ENCODE assay signal across 11 cellular contexts in genomic region chr7:42272793-42273665, GRCh38. TPM values are rescaled to one million over a fixed set of nuclear protein-coding genes. Genes with fewer than 3 reads are reported as not detected.
A peak's percentile ranks its signal among the peaks of the same experiment; 100 is the strongest.
DNase-seq lines count a peak whose midpoint lies in the region; ATAC-seq and TF ChIP-seq lines count a peak whose summit lies in the region.
"Had no signal": no experiment of that assay in that cellular context is flagged by ENCODE, and none has a peak within 500 bp of the region (broad histone marks: within the 10 kb centered on the region; RNA-seq: fewer than 3 reads in every experiment).

No MANE protein-coding gene starts in this region.

- POLR2A ChIA-PET in PC-9 (lab: Charles Lee; ENCODE audit: unreplicated experiment) = no interaction called here

- H3K9me2 ChIP-seq in PC-9 (ENCODE audit: insufficient read depth) = no peaks in the 10 kb centered on the region

- CTCF ChIA-PET in PC-9 (lab: Charles Lee) = no interaction called here

- no peaks in the 10 kb centered on the region for H3K36me3 ChIP-seq in PC-9 (ENCODE audit: low read depth)
- no peaks in the 10 kb centered on the region for H3K36me3 ChIP-seq in right lobe of liver

- H3F3A ChIP-seq in PC-9 (ENCODE audit: insufficient read depth, low read depth) = no peaks in the 10 kb centered on the region

- H3K27me3 ChIP-seq in PC-9 (ENCODE audit: insufficient read depth, low read depth) (no peaks in the 10 kb centered on the region), right lobe of liver (no peaks in the 10 kb centered on the region)

- no TSS peak for BruUV-seq in PC-9 (replicated peaks; lab: Mats Ljungman, UMichigan)

- no peaks in the 10 kb centered on the region for H3K9me3 ChIP-seq in PC-9 (ENCODE audit: insufficient read depth, low read depth)
- no peaks in the 10 kb centered on the region for H3K9me3 ChIP-seq in right lobe of liver

- no peak overlapping the region for H3K4me2 ChIP-seq in PC-9

- H3K27ac ChIP-seq in PC-9 (no peak overlapping the region), right lobe of liver (no peak overlapping the region)

- H2AFZ ChIP-seq in PC-9 = no peak overlapping the region

- no peak overlapping the region for H3K4me3 ChIP-seq in PC-9
- no peak overlapping the region for H3K4me3 ChIP-seq in right lobe of liver

- H3K4me1 ChIP-seq in PC-9 (replicated peaks; ENCODE audit: insufficient read depth) = no peaks in the 10 kb centered on the region
- no peaks in the 10 kb centered on the region for H3K4me1 ChIP-seq in right lobe of liver

- H3K79me2 ChIP-seq in PC-9 (ENCODE audit: low read depth) = no peaks in the 10 kb centered on the region

- DNase-seq in AG20443 (ENCODE audit: low spot score) (peak; percentile 69), HT1080 (ENCODE audit: low read depth) (peak; percentile 63), astrocyte of the hippocampus (ENCODE audit: low read depth, low spot score) (peak; percentile 37), kidney tubule cell (ENCODE audit: low spot score) (peak; percentile 34), PC-9 (no peak), right lobe of liver (no peak)
- DNase-seq: activated effector memory CD4-positive, alpha-beta T cell treated with Interleukin-2 at 50 U/mL for 16 hours; GDM1; NCI-H2029 had no signal

- 38% methylated on average over 3 of the region's 3 CpGs for WGBS in right lobe of liver (ENCODE audit: insufficient coverage, low coverage, low lambda C conversion rate, missing lambda C conversion rate)

- no peak for ATAC-seq in GM18907 (IDR thresholded peaks at IDR 0.05; ENCODE audit: unreplicated experiment)
- ATAC-seq in GM18511 (IDR thresholded peaks at IDR 0.05; ENCODE audit: unreplicated experiment) = no peak
- no peak for ATAC-seq in right lobe of liver

- 0 out of 2 replicates have a peak, but pooled peaks cover 3% of the 10 kb centered on the region for H4K20me1 ChIP-seq in PC-9 (ENCODE audit: insufficient read depth)

- intact Hi-C loops in PC-9 (cut with micrococcal nuclease; ENCODE audit: unreplicated experiment) (no loop called here), right lobe of liver (cut with DNase I) (no loop called here)

- TF ChIP-seq POLR2A in right lobe of liver (IDR thresholded peaks at IDR 0.05) = no peak

- TF ChIP-seq CTCF in PC-9 (conservative IDR thresholded peaks at IDR 0.05) (no peak; the same call in 1 of the 2 replicates), right lobe of liver (IDR thresholded peaks at IDR 0.05) (peak in 1 of 4 donors; percentile 3)

RNA-seq across cellular contexts. Expression of gene GLI3, which starts 36.0 kb away (rescaled TPM):
- 4.2 and 5.9 TPM in 2 replicates for total RNA-seq in HT1080 (2014; rRNA removed; shearing (Covaris generic))
- 5.1 and 8.5 TPM in 2 replicates for polyA plus RNA-seq in HT1080 (2015; cell fraction: cytosol; rRNA removed)
- polyA plus RNA-seq in HT1080 (2015; cell fraction: nucleus; rRNA removed) = 4.7 and 6.2 TPM in 2 replicates
- total RNA-seq in PC-9 (2021) = not detected in 2 replicates
- total RNA-seq in right lobe of liver = under 1 TPM; 0.12 to 0.95 (median 0.21) TPM

Comparison
In these comparisons a context has a peak if more than half of its experiments do, and no peak if none do; other contexts are left out.
1. DNase-seq: peak in AG20443 (single experiment), HT1080 (single experiment), astrocyte of the hippocampus (single experiment) and kidney tubule cell (single experiment); none in PC-9 (0 of 2) and right lobe of liver (0 of 3).